Comparison of ENCODE assay signal across 18 cellular contexts in genomic region chr19:3966051-3967017, GRCh38. TPM values are rescaled to one million over a fixed set of nuclear protein-coding genes. Genes with fewer than 3 reads are reported as not detected.
DNase-seq lines count a peak whose midpoint lies in the region; ATAC-seq and TF ChIP-seq lines count a peak whose summit lies in the region.
"Had no signal": no experiment of that assay in that cellular context is flagged by ENCODE, and none has a peak within 500 bp of the region (broad histone marks: within the 10 kb centered on the region; RNA-seq: fewer than 3 reads in every experiment).

No MANE protein-coding gene starts in this region.

- no peak for ATAC-seq in HG03457 (IDR thresholded peaks at IDR 0.05; ENCODE audit: unreplicated experiment)
- no peak for ATAC-seq in stimulated activated naive B cell treated with anti-CD40 and anti-IgM and Interleukin-4, amounts not matched to agents 10 μg/mL and 1 μg/mL and 100 μg/mL, for 72 hours (replicated peaks)
- ATAC-seq: stimulated activated naive CD8-positive, alpha-beta T cell treated with anti-CD3 and anti-CD28 coated beads, Interleukin-15, amount 100 ng/mL, for 72 hours had no signal

- H3K36me3 Mint-ChIP-seq in progenitor cell of endocrine pancreas (ENCODE audit: insufficient read depth): peaks cover 22% of the 10 kb centered on the region
- H3K36me3 Mint-ChIP-seq in stimulated activated naive B cell treated with anti-CD40 and anti-IgM and Interleukin-4, amounts not matched to agents 10 μg/mL and 1 μg/mL and 100 μg/mL, for 72 hours: peaks cover 29 to 48% of the 10 kb centered on the region in 2 donors

- peaks cover 40% of the 10 kb centered on the region for H3K36me3 ChIP-seq in fibroblast of lung (ENCODE audit: control insufficient read depth, insufficient read depth, low read length)

- TF ChIP-seq CTCF in fibroblast of lung (conservative IDR thresholded peaks at IDR 0.05 in 1 of 2, IDR thresholded peaks at IDR 0.05 in 1 of 2; ENCODE audit: low read depth in 1 of 2, low read length in 2 of 2) (no peak), progenitor cell of endocrine pancreas (IDR thresholded peaks at IDR 0.05; ENCODE audit: unreplicated experiment) (no peak)

- H3K9me3 Mint-ChIP-seq in progenitor cell of endocrine pancreas (ENCODE audit: low read depth): no peaks in the 10 kb centered on the region
- H3K9me3 Mint-ChIP-seq in stimulated activated naive B cell treated with anti-CD40 and anti-IgM and Interleukin-4, amounts not matched to agents 10 μg/mL and 1 μg/mL and 100 μg/mL, for 72 hours: no peaks in the 10 kb centered on the region
- H3K9me3 Mint-ChIP-seq: stimulated activated naive CD8-positive, alpha-beta T cell treated with anti-CD3 and anti-CD28 coated beads, Interleukin-15, amount 100 ng/mL, for 72 hours had no signal

- no peak overlapping the region for H3K4me3 ChIP-seq in fibroblast of lung (replicated peaks in 1 of 4; ENCODE audit: control extremely low read depth in 1 of 4, insufficient read depth in 1 of 4, low read depth in 3 of 4, low read length in 4 of 4)

- no peaks in the 10 kb centered on the region for H4K20me1 ChIP-seq in fibroblast of lung (ENCODE audit: control insufficient read depth, extremely low read depth, insufficient read depth, low read length)

- no peaks in the 10 kb centered on the region for H3K27me3 ChIP-seq in fibroblast of lung (ENCODE audit: control insufficient read depth, insufficient read depth, low read length)

- peaks cover 15% of the 10 kb centered on the region for H3K4me1 ChIP-seq in fibroblast of lung (ENCODE audit: control insufficient read depth, extremely low read depth, insufficient read depth, low read length)

- H3K4me3 Mint-ChIP-seq in progenitor cell of endocrine pancreas (ENCODE audit: low read depth): no peak overlapping the region
- H3K4me3 Mint-ChIP-seq in stimulated activated naive B cell treated with anti-CD40 and anti-IgM and Interleukin-4, amounts not matched to agents 10 μg/mL and 1 μg/mL and 100 μg/mL, for 72 hours: no peak overlapping the region
- H3K4me3 Mint-ChIP-seq: stimulated activated naive CD8-positive, alpha-beta T cell treated with anti-CD3 and anti-CD28 coated beads, Interleukin-15, amount 100 ng/mL, for 72 hours had no signal

- H2AFZ ChIP-seq in fibroblast of lung (ENCODE audit: low read length): no peak overlapping the region
- H2AFZ ChIP-seq: parathyroid adenoma had no signal

- no peak overlapping the region for H3K9ac ChIP-seq in fibroblast of lung (ENCODE audit: insufficient read depth, low read length)
- H3K9ac ChIP-seq: parathyroid adenoma had no signal

- H3K27ac Mint-ChIP-seq in progenitor cell of endocrine pancreas: peak overlapping the region; percentile 84
- no peak overlapping the region for H3K27ac Mint-ChIP-seq in stimulated activated naive B cell treated with anti-CD40 and anti-IgM and Interleukin-4, amounts not matched to agents 10 μg/mL and 1 μg/mL and 100 μg/mL, for 72 hours
- H3K27ac Mint-ChIP-seq: stimulated activated naive CD8-positive, alpha-beta T cell treated with anti-CD3 and anti-CD28 coated beads, Interleukin-15, amount 100 ng/mL, for 72 hours had no signal

- H3K27me3 Mint-ChIP-seq in progenitor cell of endocrine pancreas: no peaks in the 10 kb centered on the region
- H3K27me3 Mint-ChIP-seq in stimulated activated naive B cell treated with anti-CD40 and anti-IgM and Interleukin-4, amounts not matched to agents 10 μg/mL and 1 μg/mL and 100 μg/mL, for 72 hours: no peaks in the 10 kb centered on the region
- H3K27me3 Mint-ChIP-seq: stimulated activated naive CD8-positive, alpha-beta T cell treated with anti-CD3 and anti-CD28 coated beads, Interleukin-15, amount 100 ng/mL, for 72 hours had no signal

- DNase-seq in DMS53 treated with DMSO at 0.1 percent for 48 hours (lab: John Stamatoyannopoulos, UW; ENCODE audit: unreplicated experiment) (peak; percentile 50), NCI-H2196 (lab: John Stamatoyannopoulos, UW; ENCODE audit: unreplicated experiment) (peak; percentile 41), fibroblast of lung (ENCODE audit: low read depth in 2 of 2) (no peak), progenitor cell of endocrine pancreas (ENCODE audit: low spot score, unreplicated experiment) (no peak), NCI-H1105 (lab: John Stamatoyannopoulos, UW) (no peak), NCI-H524 (lab: John Stamatoyannopoulos, UW) (no peak)
- DNase-seq in stimulated activated naive B cell treated with anti-CD40 and anti-IgM and Interleukin-4, amounts not matched to agents 10 μg/mL and 1 μg/mL and 100 μg/mL, for 72 hours: no peak
- DNase-seq: activated CD4-positive, alpha-beta T cell treated with anti-CD3 and anti-CD28 coated beads, Interleukin-2, amount 50 U/mL, for 4 hours; activated gamma-delta T cell treated with Interleukin-2 at 50 U/mL for 16 hours; C1 segment of cervical spinal cord; kidney; NCI-H510A treated with DMSO at 0.1 percent for 48 hours; stimulated activated CD4-positive, alpha-beta T cell treated with anti-CD3 and anti-CD28 coated beads, Interleukin-4, amount 100 ng/mL, for 4 hours; stimulated activated naive CD8-positive, alpha-beta T cell treated with anti-CD3 and anti-CD28 coated beads, Interleukin-15, amount 100 ng/mL, for 72 hours had no signal

- no peaks in the 10 kb centered on the region for H3K9me3 ChIP-seq in fibroblast of lung (ENCODE audit: control insufficient read depth, insufficient read depth, low read depth, low read length)

- H3K4me1 Mint-ChIP-seq in progenitor cell of endocrine pancreas (ENCODE audit: low read depth): peaks cover 24% of the 10 kb centered on the region
- H3K4me1 Mint-ChIP-seq in stimulated activated naive B cell treated with anti-CD40 and anti-IgM and Interleukin-4, amounts not matched to agents 10 μg/mL and 1 μg/mL and 100 μg/mL, for 72 hours: peaks cover 16 to 37% of the 10 kb centered on the region in 2 donors

- H3K4me2 ChIP-seq in fibroblast of lung (ENCODE audit: extremely low read depth, insufficient read depth, low read length): peak overlapping the region; percentile 59

- H3K27ac ChIP-seq in fibroblast of lung (ENCODE audit: insufficient read depth, low read length): no peak overlapping the region
- H3K27ac ChIP-seq: parathyroid adenoma had no signal

- H3K79me2 ChIP-seq in fibroblast of lung (ENCODE audit: control insufficient read depth, insufficient read depth, low read length): peaks cover 63% of the 10 kb centered on the region

RNA-seq across cellular contexts. Expression of gene DAPK3, which starts 4.6 kb away (rescaled TPM):
- total RNA-seq in fibroblast of lung: 113 and 114 TPM in 2 replicates
- polyA plus RNA-seq in fibroblast of lung: 68.0 and 69.8 TPM in 2 replicates
- polyA plus RNA-seq in fibroblast of lung (2012): 121 and 124 TPM in 2 replicates
- 182 and 282 TPM in 2 replicates for polyA minus RNA-seq in fibroblast of lung (ENCODE audit: low replicate concordance)
- total RNA-seq in progenitor cell of endocrine pancreas: 105 and 106 TPM in 2 replicates

RNA-seq across cellular contexts. Expression of gene EEF2, which starts 18.9 kb away (rescaled TPM):
- total RNA-seq in fibroblast of lung (2,646 and 3,813 TPM in 2 replicates), progenitor cell of endocrine pancreas (3,028 and 3,054 TPM in 2 replicates)
- 976 and 986 TPM in 2 replicates for polyA plus RNA-seq in fibroblast of lung
- 3,237 and 3,351 TPM in 2 replicates for polyA plus RNA-seq in fibroblast of lung (2012)
- polyA minus RNA-seq in fibroblast of lung (ENCODE audit: low replicate concordance): 1,565 and 2,211 TPM in 2 replicates

RNA-seq across cellular contexts. Expression of gene NMRK2, which starts 33.5 kb away (rescaled TPM):
- total RNA-seq in fibroblast of lung (not detected in 2 replicates), progenitor cell of endocrine pancreas (1.4 and 2.3 TPM in 2 replicates)
- polyA plus RNA-seq in fibroblast of lung: not detected in 2 replicates
- not detected in 2 replicates for polyA plus RNA-seq in fibroblast of lung (2012)
- not detected in 2 replicates for polyA minus RNA-seq in fibroblast of lung (ENCODE audit: low replicate concordance)
- total RNA-seq: fibroblast of villous mesenchyme; T-helper 2 cell treated with Interferon-gamma antibody and Interleukin-4, amounts not matched to agents 100 ng/mL and 5 ng/mL, for 36 hours had no signal

RNA-seq across cellular contexts. Expression of gene PIAS4, which starts 41.2 kb away (rescaled TPM):
- total RNA-seq in fibroblast of lung (12.1 and 14.9 TPM in 2 replicates), progenitor cell of endocrine pancreas (55.3 and 56.3 TPM in 2 replicates)
- 6.6 and 7.3 TPM in 2 replicates for polyA plus RNA-seq in fibroblast of lung
- polyA plus RNA-seq in fibroblast of lung (2012): 13.9 and 16.1 TPM in 2 replicates
- polyA minus RNA-seq in fibroblast of lung (ENCODE audit: low replicate concordance): 27.9 and 34.3 TPM in 2 replicates

Comparison
In these comparisons a context has a peak if more than half of its experiments do, and no peak if none do; other contexts are left out.
1. DNase-seq: peak in DMS53 treated with DMSO at 0.1 percent for 48 hours (single experiment) and NCI-H2196 (single experiment); none in fibroblast of lung (0 of 2), progenitor cell of endocrine pancreas (single experiment), stimulated activated naive B cell treated with anti-CD40 and anti-IgM and Interleukin-4, amounts not matched to agents 10 μg/mL and 1 μg/mL and 100 μg/mL, for 72 hours (single experiment), NCI-H1105 (single experiment) and NCI-H524 (0 of 2).